In the genomic region with DNA sequence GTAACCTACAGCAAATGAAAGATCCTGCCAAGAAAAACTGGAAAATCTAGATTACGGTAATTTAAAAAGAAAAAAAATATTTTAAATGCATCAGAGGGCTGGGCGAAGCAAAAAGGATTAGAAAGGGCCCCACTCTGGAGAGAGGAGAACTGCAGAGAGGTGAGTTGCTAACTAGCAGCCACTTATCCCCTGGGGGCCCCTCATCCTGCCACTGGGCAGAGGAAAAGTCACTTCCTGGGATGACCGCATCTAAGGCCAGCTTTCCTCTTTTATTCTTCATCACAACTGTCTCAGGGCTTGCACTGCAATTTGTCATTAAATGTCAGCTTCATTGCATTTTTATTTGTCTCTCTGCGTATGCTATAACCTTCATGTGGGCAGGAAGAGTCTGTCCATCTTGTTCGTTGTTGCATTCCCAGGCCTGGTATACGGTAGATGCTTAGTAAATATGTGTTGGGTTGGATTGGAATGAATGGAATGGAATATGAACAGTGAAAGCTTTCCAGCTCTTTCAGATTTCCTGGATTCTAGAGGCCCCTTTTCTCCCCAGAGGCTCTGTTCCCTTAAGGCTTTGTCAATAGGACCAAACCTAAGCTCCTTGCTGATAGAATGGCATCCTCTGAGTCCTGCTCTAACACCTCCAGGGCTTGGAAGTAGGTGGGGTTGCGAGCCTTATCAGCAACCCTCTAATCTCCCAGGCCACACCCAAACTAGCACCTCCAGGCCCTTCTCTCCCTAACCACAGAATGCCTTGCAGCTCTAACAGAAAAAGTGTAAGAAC, we compare ENCODE assay signal across 20 cellular contexts. TPM values are rescaled to one million over a fixed set of nuclear protein-coding genes. Genes with fewer than 3 reads are reported as not detected.
DNase-seq lines count a peak whose midpoint lies in the region; ATAC-seq, FAIRE-seq and TF ChIP-seq lines count a peak whose summit lies in the region.
"Had no signal": no experiment of that assay in that cellular context is flagged by ENCODE, and none has a peak within 500 bp of the region (broad histone marks: within the 10 kb centered on the region; RNA-seq: fewer than 3 reads in every experiment).

No MANE protein-coding gene starts in this region.

- H3K4me1 ChIP-seq in Caco-2 (peaks cover 20% of the 10 kb centered on the region), K562 (replicated peaks in 1 of 2; ENCODE audit: control insufficient read depth in 2 of 2, insufficient read depth in 2 of 2, low read length in 2 of 2) (peaks cover 6% of the 10 kb centered on the region in 2 experiments; a peak in 3 of 5 replicates), gastrocnemius medialis (no peaks in the 10 kb centered on the region)
- H3K4me1 ChIP-seq: ascending aorta had no signal

- no peak overlapping the region; the same call in 1 of the 2 replicates for H3K4me2 ChIP-seq in K562 (ENCODE audit: insufficient read depth, low read length)

- in situ Hi-C loops in K562 (cut with MboI) (no loop called here), gastrocnemius medialis (cut with MboI; ENCODE audit: low sequenced_read_pairs in 4 of 4) (no loop called here)

- 67% methylated on average over 7 of the region's 7 CpGs for WGBS in K562 (ENCODE audit: insufficient coverage, low coverage, missing lambda C conversion rate)

- H3K9me3 Mint-ChIP-seq in Caco-2 (ENCODE audit: unreplicated experiment) = no peaks in the 10 kb centered on the region
- H3K9me3 Mint-ChIP-seq in mesothelial cell of epicardium = no peaks in the 10 kb centered on the region

- H3K79me2 ChIP-seq in K562 (ENCODE audit: control insufficient read depth, insufficient read depth, low read length) = no peaks in the 10 kb centered on the region

- H2AFZ ChIP-seq in K562 (ENCODE audit: low read depth, low read length) = no peak overlapping the region

- no peak for TF ChIP-seq RAD21 in K562 (CRISPR knock-in tag; conservative IDR thresholded peaks at IDR 0.05 in 1 of 2, IDR thresholded peaks at IDR 0.05 in 1 of 2)

- no peak for TF ChIP-seq EP300 in K562 (IDR thresholded peaks at IDR 0.05; ENCODE audit: low read length)

- TF ChIP-seq POLR2A in K562 (conservative IDR thresholded peaks at IDR 0.05) = no peak
- no peak for TF ChIP-seq POLR2A in gastrocnemius medialis (IDR thresholded peaks at IDR 0.05)

- H3K9me3 ChIP-seq in Caco-2 (no peaks in the 10 kb centered on the region), K562 (replicated peaks; ENCODE audit: control insufficient read depth, insufficient read depth, low read depth, low read length) (no peaks in the 10 kb centered on the region), gastrocnemius medialis (no peaks in the 10 kb centered on the region)
- H3K9me3 ChIP-seq: ascending aorta had no signal

- no peaks in the 10 kb centered on the region for H3K9me1 ChIP-seq in K562 (ENCODE audit: control insufficient read depth, insufficient read depth, low read length)

- H3K4me3 ChIP-seq in Caco-2 (ENCODE audit: low read depth, low read length) = no peak overlapping the region
- H3K4me3 ChIP-seq in K562 = no peak overlapping the region
- no peak overlapping the region for H3K4me3 ChIP-seq in gastrocnemius medialis
- H3K4me3 ChIP-seq: ascending aorta, lung had no signal

- H3K27ac ChIP-seq in K562 (ENCODE audit: extremely low read depth, low read depth, low read length) (no peak overlapping the region), gastrocnemius medialis (no peak overlapping the region)
- H3K27ac ChIP-seq: ascending aorta had no signal

- H3K36me3 ChIP-seq in Caco-2 (ENCODE audit: control insufficient read depth, insufficient read depth, low read length) (no peaks in the 10 kb centered on the region), K562 (ENCODE audit: control insufficient read depth, insufficient read depth, low read length) (no peaks in the 10 kb centered on the region), gastrocnemius medialis (no peaks in the 10 kb centered on the region)
- H3K36me3 ChIP-seq: ascending aorta had no signal

- H3K36me3 Mint-ChIP-seq in Caco-2 (ENCODE audit: insufficient read depth, unreplicated experiment) (no peaks in the 10 kb centered on the region), mesothelial cell of epicardium (no peaks in the 10 kb centered on the region)

- DNase-seq in Caco-2 (peak; percentile 68 to 83), LoVo (ENCODE audit: low spot score) (peak; percentile 78), K562 (ENCODE audit: extremely low read depth in 1 of 4, low spot score in 3 of 4) (peak; percentile 42 to 74 (median 52)), mesothelial cell of epicardium (ENCODE audit: low spot score in 2 of 2, unreplicated experiment in 2 of 2) (no peak), NCI-H524 (lab: John Stamatoyannopoulos, UW) (no peak), gastrocnemius medialis (no peak), pons (ENCODE audit: low spot score) (no peak)
- DNase-seq: activated gamma-delta T cell; cortex of kidney; DMS153; HCEC 1CT; KG1; NCI-H2227 treated with DMSO at 0.1 percent for 48 hours; right cardiac atrium; stimulated activated CD4-positive, alpha-beta T cell treated with anti-CD3 and anti-CD28 coated beads, Interleukin-4, amount 100 ng/mL, for 4 hours had no signal

- H3K4me1 Mint-ChIP-seq in Caco-2 (ENCODE audit: low read depth, unreplicated experiment) (peaks cover 12% of the 10 kb centered on the region), mesothelial cell of epicardium (peaks cover 19% of the 10 kb centered on the region)

- POLR2A ChIA-PET in Caco-2 (lab: Charles Lee) = no interaction called here
- POLR2A ChIA-PET in K562 (lab: Yijun Ruan, JAX) = interaction anchor here (0.7 to 2.3 kb wide), 3 partner anchors 9 to 550 kb away, joined by 3 to 9 read pairs (median 3); no protein-coding TSS in a partner anchor

- ATAC-seq in K562 = peak; percentile 90
- no peak for ATAC-seq in GM21526 (IDR thresholded peaks at IDR 0.05; ENCODE audit: low FRiP score, unreplicated experiment)
- ATAC-seq in gastrocnemius medialis = no peak

- CTCF ChIA-PET in Caco-2 (lab: Charles Lee) = interaction anchor here (0.9 to 1.3 kb wide), 4 partner anchors 35 to 655 kb away, joined by 3 to 4 read pairs (median 4); no protein-coding TSS in a partner anchor
- CTCF ChIA-PET in K562 (lab: Yijun Ruan, JAX; ENCODE audit: low intra/inter-chr PET ratio) = no interaction called here

- no peaks in the 10 kb centered on the region for H4K20me1 ChIP-seq in K562 (replicated peaks; ENCODE audit: control insufficient read depth, insufficient read depth, low read length)

- H3K27ac Mint-ChIP-seq in Caco-2 (ENCODE audit: unreplicated experiment) = no peak overlapping the region
- H3K27ac Mint-ChIP-seq in mesothelial cell of epicardium = peak overlapping the region; percentile 15
- H3K27ac Mint-ChIP-seq: B cell had no signal

- H3K9ac ChIP-seq in K562 (ENCODE audit: insufficient read depth in 1 of 2, low read depth in 2 of 2, low read length in 2 of 2) = no peak overlapping the region

- BruUV-seq in Caco-2 (replicated peaks; lab: Mats Ljungman, UMichigan) = no TSS peak
- no TSS peak for BruUV-seq in K562 (replicated peaks; lab: Mats Ljungman, UMichigan)

- no peak overlapping the region for H3K4me3 Mint-ChIP-seq in Caco-2 (ENCODE audit: unreplicated experiment)
- H3K4me3 Mint-ChIP-seq in mesothelial cell of epicardium = no peak overlapping the region
- H3K4me3 Mint-ChIP-seq: B cell had no signal

- TF ChIP-seq CTCF in Caco-2 (IDR thresholded peaks at IDR 0.05; ENCODE audit: insufficient read depth in 1 of 2, low read depth in 1 of 2, low read length in 1 of 2, severe bottlenecking in 1 of 2, unreplicated experiment in 1 of 2) (no peak), K562 (IDR thresholded peaks at IDR 0.05 in 2 of 3, conservative IDR thresholded peaks at IDR 0.05 in 1 of 3; ENCODE audit: insufficient read depth in 2 of 3, low read depth in 1 of 3, low read length in 3 of 3) (no peak), mesothelial cell of epicardium (IDR thresholded peaks at IDR 0.05; ENCODE audit: unreplicated experiment) (no peak), gastrocnemius medialis (IDR thresholded peaks at IDR 0.05 in 4 of 5, conservative IDR thresholded peaks at IDR 0.05 in 1 of 5) (no peak)

- H3K27me3 ChIP-seq in Caco-2 (replicated peaks; ENCODE audit: control insufficient read depth, insufficient read depth, low read length) = no peaks in the 10 kb centered on the region
- H3K27me3 ChIP-seq in K562 (ENCODE audit: control insufficient read depth in 2 of 2, insufficient read depth in 2 of 2, low read length in 2 of 2) = no peaks in the 10 kb centered on the region
- H3K27me3 ChIP-seq in gastrocnemius medialis = no peaks in the 10 kb centered on the region
- H3K27me3 ChIP-seq: ascending aorta had no signal

- H3K27me3 Mint-ChIP-seq in Caco-2 (ENCODE audit: insufficient read depth, unreplicated experiment) = no peaks in the 10 kb centered on the region
- no peaks in the 10 kb centered on the region for H3K27me3 Mint-ChIP-seq in mesothelial cell of epicardium (ENCODE audit: low read depth)
- H3K27me3 Mint-ChIP-seq: B cell had no signal

- peak; percentile 71 for FAIRE-seq in K562 (lab: Jason Lieb, UNC)

- intact Hi-C loops in Caco-2 (cut with micrococcal nuclease; ENCODE audit: unreplicated experiment) = no loop called here
- intact Hi-C loops in K562 (cut with micrococcal nuclease) = no loop called here
- intact Hi-C loops in gastrocnemius medialis (cut with DNase I; ENCODE audit: low total_unique reads) = no loop called here

RNA-seq across cellular contexts. Expression of a gene that starts 58.9 kb away (rescaled TPM):
- not detected in 2 replicates for total RNA-seq in Caco-2 (2022)
- total RNA-seq in K562 (2011; cell fraction: chromatin; rRNA removed; ENCODE audit: low replicate concordance) = not detected in 2 replicates
- not detected in 2 replicates for total RNA-seq in K562 (2011; cell fraction: nucleolus; rRNA removed)
- total RNA-seq in K562 (2011; cell fraction: nucleoplasm; rRNA removed) = not detected in 2 replicates
- total RNA-seq in K562 (2014; rRNA removed) = 0.05 TPM in 1 of 2 replicates, not detected in the other
- not detected in 2 replicates for total RNA-seq in K562 (2014; rRNA removed; fragmentation: Illumina TruSeq; extraction: Trizol)
- total RNA-seq in K562 (2015; rRNA removed; fragmentation: Illumina TruSeq; extraction: Trizol) = not detected in 2 replicates
- total RNA-seq in K562 (2021) = not detected in 2 replicates
- not detected in 2 replicates for polyA plus RNA-seq in K562 (2011; rRNA removed)
- polyA plus RNA-seq in K562 (2011; cell fraction: cytosol; rRNA removed) = not detected in 2 replicates
- not detected in 2 replicates for polyA plus RNA-seq in K562 (2011; cell fraction: nucleus; rRNA removed)
- 0.17 TPM in 1 of 2 replicates, not detected in the other for polyA plus RNA-seq in K562 (2012)
- not detected in 2 replicates for polyA plus RNA-seq in K562 (2014; fragmentation: Illumina TruSeq; extraction: Trizol)
- not detected for polyA plus RNA-seq in K562 (2014; fragmentation: Nextera tagmentation; extraction: Ambion mirVana)
- 0.03 TPM in 1 of 2 replicates, not detected in the other for polyA plus RNA-seq in K562 (2014; rRNA removed)
- not detected in 2 replicates for polyA minus RNA-seq in K562 (2011; rRNA and poly(A)+ RNA removed)
- not detected in 2 replicates for polyA minus RNA-seq in K562 (2011; cell fraction: cytosol; rRNA and poly(A)+ RNA removed)
- polyA minus RNA-seq in K562 (2011; cell fraction: nucleus; rRNA and poly(A)+ RNA removed) = not detected in 2 replicates
- total RNA-seq in mesothelial cell of epicardium = not detected in 3 replicates
- total RNA-seq in gastrocnemius medialis = not detected
- total RNA-seq: ascending aorta, fibroblast of lung had no signal
- polyA plus RNA-seq: fibroblast of lung, right cardiac atrium had no signal

RNA-seq across cellular contexts. Expression of a gene that starts 59.9 kb away (rescaled TPM):
- total RNA-seq in Caco-2 (2022) = 33.2 and 34.8 TPM in 2 replicates
- 43.5 and 71.2 TPM in 2 replicates for total RNA-seq in K562 (2011; cell fraction: chromatin; rRNA removed; ENCODE audit: low replicate concordance)
- 24.8 and 33.7 TPM in 2 replicates for total RNA-seq in K562 (2011; cell fraction: nucleolus; rRNA removed)
- 60.1 and 82.7 TPM in 2 replicates for total RNA-seq in K562 (2011; cell fraction: nucleoplasm; rRNA removed)
- total RNA-seq in K562 (2014; rRNA removed) = 17.3 and 18.7 TPM in 2 replicates
- 21.7 and 24.7 TPM in 2 replicates for total RNA-seq in K562 (2014; rRNA removed; fragmentation: Illumina TruSeq; extraction: Trizol)
- total RNA-seq in K562 (2015; rRNA removed; fragmentation: Illumina TruSeq; extraction: Trizol) = 16.4 and 16.5 TPM in 2 replicates
- total RNA-seq in K562 (2021) = 42.0 and 47.2 TPM in 2 replicates
- 19.5 and 20.3 TPM in 2 replicates for polyA plus RNA-seq in K562 (2011; rRNA removed)
- 13.0 and 14.9 TPM in 2 replicates for polyA plus RNA-seq in K562 (2011; cell fraction: cytosol; rRNA removed)
- polyA plus RNA-seq in K562 (2011; cell fraction: nucleus; rRNA removed) = 28.1 and 33.0 TPM in 2 replicates
- polyA plus RNA-seq in K562 (2012) = 19.1 and 20.1 TPM in 2 replicates
- polyA plus RNA-seq in K562 (2014; fragmentation: Illumina TruSeq; extraction: Trizol) = 34.7 and 35.4 TPM in 2 replicates
- polyA plus RNA-seq in K562 (2014; fragmentation: Nextera tagmentation; extraction: Ambion mirVana) = 10 to 100 TPM in 1 of 2 experiments, 1 to 10 TPM in 1; 9.9 to 16.8 TPM
- polyA plus RNA-seq in K562 (2014; rRNA removed) = 18.1 and 20.2 TPM in 2 replicates
- 45.2 and 57.9 TPM in 2 replicates for polyA minus RNA-seq in K562 (2011; rRNA and poly(A)+ RNA removed)
- 19.7 and 24.9 TPM in 2 replicates for polyA minus RNA-seq in K562 (2011; cell fraction: cytosol; rRNA and poly(A)+ RNA removed)
- 53.9 and 76.0 TPM in 2 replicates for polyA minus RNA-seq in K562 (2011; cell fraction: nucleus; rRNA and poly(A)+ RNA removed)
- total RNA-seq in mesothelial cell of epicardium = 60.9 to 63.1 TPM (median 61.0 TPM) in 3 replicates
- 10 to 100 TPM; 12.7 to 26.5 (median 19.4) TPM for total RNA-seq in gastrocnemius medialis

Comparison
In these comparisons a context has a peak if more than half of its experiments do, and no peak if none do; other contexts are left out.
1. DNase-seq: peak in Caco-2 (2 of 2), LoVo (single experiment) and K562 (4 of 4); none in mesothelial cell of epicardium (0 of 2), NCI-H524 (0 of 2), gastrocnemius medialis (0 of 2) and pons (single experiment).